Comparison of ENCODE assay signal across 8 cellular contexts in genomic region chr1:228490120-228491078, GRCh38. TPM values are rescaled to one million over a fixed set of nuclear protein-coding genes. Genes with fewer than 3 reads are reported as not detected.
A peak's percentile ranks its signal among the peaks of the same experiment; 100 is the strongest.
DNase-seq lines count a peak whose midpoint lies in the region; ATAC-seq and TF ChIP-seq lines count a peak whose summit lies in the region.

No MANE protein-coding gene starts in this region.

- H3K27me3 Mint-ChIP-seq in T-helper 17 cell (no peaks in the 10 kb centered on the region), H9 (ENCODE audit: low read depth) (peaks cover 1% of the 10 kb centered on the region; the same call in 1 of the 2 replicates)

- no peak overlapping the region for H3K14ac ChIP-seq in H9 (ENCODE audit: insufficient read depth, low read length)

- peaks cover 13% of the 10 kb centered on the region for H3K36me3 Mint-ChIP-seq in T-helper 17 cell (ENCODE audit: low read depth)
- H3K36me3 Mint-ChIP-seq in H9 (ENCODE audit: insufficient read depth in 1 of 3, low read depth in 3 of 3) = peaks cover 27 to 49% (median 46%) of the 10 kb centered on the region in 3 experiments

- H4K8ac ChIP-seq in H9 (replicated peaks; ENCODE audit: insufficient read length, low read depth, low read length) = no peak overlapping the region

- H3K9me3 Mint-ChIP-seq in H9 = no peaks in the 10 kb centered on the region

- H3K27ac Mint-ChIP-seq in T-helper 17 cell (peak overlapping the region; percentile 24), H9 (peak overlapping the region in 1 of 3 experiments; percentile 34; a peak in 2 of 7 replicates)

- WGBS in H9 (ENCODE audit: extremely low coverage, insufficient read length, low lambda C conversion rate) = no CpG with 5 or more reads among the region's 6 CpGs

- H2BK120ac ChIP-seq in H9 (ENCODE audit: low read depth, low read length, poor library complexity, severe bottlenecking) = no peak overlapping the region

- no peaks in the 10 kb centered on the region for H3K79me1 ChIP-seq in H9 (ENCODE audit: insufficient read depth, low read depth, low read length, poor library complexity, severe bottlenecking)

- DNase-seq in COR-L47 (lab: John Stamatoyannopoulos, UW) (peak; percentile 86), NAMALWA (ENCODE audit: low spot score) (peak; percentile 82), T-helper 17 cell (no peak), kidney tubule cell (ENCODE audit: low spot score) (peak; percentile 57), NCI-H446 treated with DMSO at 0.1 percent for 48 hours (lab: John Stamatoyannopoulos, UW) (no peak), H9 (no peak)

- H2BK5ac ChIP-seq in H9 (ENCODE audit: insufficient read length, low read length) = no peak overlapping the region

- no peak overlapping the region for H3K9ac ChIP-seq in H9 (ENCODE audit: extremely low read depth, insufficient read length, low read length)

- H4K20me1 ChIP-seq in H9 (ENCODE audit: control insufficient read depth, insufficient read depth, insufficient read length) = no peaks in the 10 kb centered on the region

- no peak overlapping the region for H2BK20ac ChIP-seq in H9 (ENCODE audit: low read depth, low read length, poor library complexity, severe bottlenecking)

- H3K9me3 ChIP-seq in T-helper 17 cell (ENCODE audit: control insufficient read depth, low read length, poor library complexity, severe bottlenecking) (no peaks in the 10 kb centered on the region), H9 (ENCODE audit: control insufficient read depth, low read depth, low read length) (no peaks in the 10 kb centered on the region)

- H3K4me1 Mint-ChIP-seq in T-helper 17 cell (peaks cover 32% of the 10 kb centered on the region), H9 (peaks cover 2 to 9% of the 10 kb centered on the region in 2 experiments; a peak in 2 of 4 replicates)

- H3K27me3 ChIP-seq in H9 (ENCODE audit: insufficient read depth, low read length) = no peaks in the 10 kb centered on the region; the same call in 1 of the 2 replicates

- peaks cover 5% of the 10 kb centered on the region for H3K23me2 ChIP-seq in H9 (ENCODE audit: insufficient read length, low read depth, low read length, poor library complexity, severe bottlenecking)

- H2BK12ac ChIP-seq in H9 (ENCODE audit: insufficient read length, low read depth, low read length) = no peak overlapping the region

- no peak overlapping the region for H3K56ac ChIP-seq in H9 (ENCODE audit: insufficient read length, low read depth, low read length)

- no peak for ATAC-seq in T-helper 17 cell
- no peak for ATAC-seq in GM19324 (IDR thresholded peaks at IDR 0.05; ENCODE audit: low FRiP score, unreplicated experiment)
- ATAC-seq in HG02610 (IDR thresholded peaks at IDR 0.05; ENCODE audit: unreplicated experiment) = no peak

- no peak overlapping the region for H2BK15ac ChIP-seq in H9 (ENCODE audit: low read depth, low read length)

- no peak overlapping the region for H2AK5ac ChIP-seq in H9 (ENCODE audit: insufficient read length, low read length)

- TF ChIP-seq CTCF in H9 (conservative IDR thresholded peaks at IDR 0.05) = no peak

- H4K5ac ChIP-seq in H9 (ENCODE audit: insufficient read length, low read depth, low read length) = no peak overlapping the region

- no peaks in the 10 kb centered on the region; the same call in 1 of the 2 replicates for H3K4me1 ChIP-seq in H9 (ENCODE audit: insufficient read depth, low read length)

- H4K91ac ChIP-seq in H9 (ENCODE audit: insufficient read length, low read depth, low read length) = no peak overlapping the region

- H2AFZ ChIP-seq in H9 (ENCODE audit: low read length) = no peak overlapping the region

- H3K4ac ChIP-seq in H9 (ENCODE audit: low read depth, low read length) = no peak overlapping the region

- H3K27ac ChIP-seq in H9 (ENCODE audit: insufficient read length, low read depth, low read length) = no peak overlapping the region

- no peak overlapping the region for H3K23ac ChIP-seq in H9 (ENCODE audit: insufficient read length, low read depth, low read length)

- H3K4me2 ChIP-seq in H9 (ENCODE audit: insufficient read depth, insufficient read length, low read length) = no peak overlapping the region

- no peaks in the 10 kb centered on the region for H3K79me2 ChIP-seq in H9 (ENCODE audit: insufficient read depth, low read length)

- no peak overlapping the region for H3K4me3 Mint-ChIP-seq in T-helper 17 cell
- H3K4me3 Mint-ChIP-seq in H9 = no peak overlapping the region

- H3K18ac ChIP-seq in H9 (ENCODE audit: insufficient read length, low read depth, low read length) = no peak overlapping the region

- no peak overlapping the region for H3T11ph ChIP-seq in H9 (ENCODE audit: low read length)

RNA-seq across cellular contexts. Expression of gene RNF187, which starts 3.2 kb away (rescaled TPM):
- total RNA-seq in T-helper 17 cell = 10 to 100 TPM; 65.6 to 77.8 TPM
- 63.4 and 67.2 TPM in 2 replicates for total RNA-seq in H9 (2021)

Comparison
In these comparisons a context has a peak if more than half of its experiments do, and no peak if none do; other contexts are left out.
1. DNase-seq: peak in COR-L47 (single experiment), NAMALWA (single experiment) and kidney tubule cell (single experiment); none in T-helper 17 cell (0 of 3), NCI-H446 treated with DMSO at 0.1 percent for 48 hours (single experiment) and H9 (single experiment).